In the genomic region with DNA sequence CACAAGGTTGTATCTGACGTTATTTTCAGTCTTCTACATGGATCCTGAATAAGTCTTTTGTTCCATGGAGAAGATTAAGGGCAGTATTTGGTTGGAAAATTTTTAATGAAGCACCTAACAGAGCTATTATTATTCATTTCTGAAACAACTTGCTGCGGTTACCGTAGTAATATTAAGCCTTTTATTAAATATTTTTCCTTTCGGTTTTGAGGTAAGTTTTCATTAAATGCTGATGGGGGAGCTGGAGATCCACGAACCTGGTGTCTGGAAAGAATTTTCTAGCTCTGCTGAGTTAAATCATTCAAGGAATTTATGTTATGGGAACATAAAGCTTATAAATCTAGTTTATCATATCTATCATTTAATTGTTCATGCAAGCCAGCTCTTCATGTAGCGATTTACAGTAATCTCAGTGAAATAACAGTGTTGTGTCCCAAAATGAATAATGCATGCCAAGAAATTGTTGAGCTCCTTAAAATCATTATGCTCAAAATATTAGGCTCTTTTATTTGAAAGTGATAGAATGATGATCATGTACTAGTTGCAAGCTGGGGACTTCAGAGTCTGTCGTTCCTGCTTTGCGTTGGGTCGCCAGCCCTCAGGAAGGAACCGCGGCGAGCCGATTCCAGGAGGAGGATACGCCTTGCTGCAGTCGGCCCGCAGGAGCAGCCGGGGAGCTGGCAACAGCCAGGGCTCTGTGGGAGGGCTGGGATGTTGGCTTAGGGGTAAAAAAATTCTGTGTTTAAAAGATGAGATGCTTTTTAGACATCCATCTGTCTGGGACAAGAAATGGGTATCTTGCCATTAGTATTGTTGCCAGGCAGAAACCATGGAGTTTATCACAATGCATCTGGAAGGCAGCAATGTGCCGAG, we compare ENCODE assay signal across 10 cellular contexts.
DNase-seq lines count a peak whose midpoint lies in the region; ATAC-seq and TF ChIP-seq lines count a peak whose summit lies in the region.
"Had no signal": no experiment of that assay in that cellular context is flagged by ENCODE, and none has a peak within 500 bp of the region (broad histone marks: within the 10 kb centered on the region; RNA-seq: fewer than 3 reads in every experiment).

No MANE protein-coding gene starts in this region.

- TF ChIP-seq CTCF in retinal pigment epithelial cell (conservative IDR thresholded peaks at IDR 0.05; ENCODE audit: low read depth, low read length) = peak; percentile 63

- ATAC-seq in left ventricle myocardium superior (peak; percentile 52), HG02884 (IDR thresholded peaks at IDR 0.05; ENCODE audit: unreplicated experiment) (no peak), HG03520 (IDR thresholded peaks at IDR 0.05; ENCODE audit: unreplicated experiment) (no peak), HG03097 (IDR thresholded peaks at IDR 0.05; ENCODE audit: low FRiP score, unreplicated experiment) (no peak)

- DNase-seq in ELR (ENCODE audit: low read depth) (peak; percentile 40), astrocyte of the hippocampus (ENCODE audit: low read depth, low spot score) (peak; percentile 53), left ventricle myocardium superior (no peak), retinal pigment epithelial cell (ENCODE audit: low read depth) (peak; percentile 26), DMS 273 (lab: John Stamatoyannopoulos, UW; ENCODE audit: unreplicated experiment) (no peak)
- DNase-seq: activated CD8-positive, alpha-beta memory T cell treated with anti-CD3 and anti-CD28 coated beads, Interleukin-2, amount 50 U/mL, for 48 hours; NCI-H774 had no signal

- intact Hi-C loops in left ventricle myocardium superior (cut with micrococcal nuclease) = no loop called here

- peak overlapping the region; percentile 24 for H3K4me3 ChIP-seq in retinal pigment epithelial cell (ENCODE audit: low read length)

Comparison
In these comparisons a context has a peak if more than half of its experiments do, and no peak if none do; other contexts are left out.
1. DNase-seq: peak in ELR (single experiment), astrocyte of the hippocampus (single experiment) and retinal pigment epithelial cell (single experiment); none in left ventricle myocardium superior (single experiment) and DMS 273 (single experiment).